In the genomic region with DNA sequence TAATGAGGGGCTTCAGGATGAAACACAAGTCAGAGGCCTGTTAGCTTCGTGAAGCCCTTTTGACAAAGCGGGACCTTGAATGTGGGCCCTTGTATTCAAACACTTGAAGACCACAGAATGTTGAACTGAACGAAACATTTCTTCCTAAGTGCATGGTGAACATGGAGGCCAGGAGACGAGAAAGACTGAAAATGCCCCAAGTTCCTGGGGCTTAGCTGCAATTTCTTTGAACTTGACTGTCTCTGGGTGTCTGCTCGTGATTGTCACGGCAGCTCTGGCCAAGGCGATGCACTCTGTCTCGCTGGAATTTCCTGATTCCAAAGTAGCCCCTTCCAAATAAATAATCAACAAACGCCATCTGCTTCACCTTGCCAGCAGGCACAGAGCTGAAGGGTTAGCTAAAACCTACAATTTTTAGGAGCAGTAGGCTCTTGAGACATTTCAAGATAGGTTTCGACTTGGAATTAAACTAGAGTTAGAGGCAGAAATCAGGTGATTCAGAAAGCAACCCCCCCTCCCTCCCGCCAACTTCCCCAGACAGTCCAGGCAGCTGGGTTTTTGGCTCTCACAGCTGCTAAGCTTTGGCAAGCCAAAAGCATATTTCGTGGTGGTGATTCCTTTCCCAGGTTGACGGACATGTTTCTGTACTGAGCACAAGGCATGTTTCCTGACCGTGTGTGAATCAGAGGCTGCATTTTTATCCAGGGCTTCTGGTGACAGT, we compare ENCODE assay signal across 8 cellular contexts. TPM values are rescaled to one million over a fixed set of nuclear protein-coding genes. Genes with fewer than 3 reads are reported as not detected.
A peak's percentile ranks its signal among the peaks of the same experiment; 100 is the strongest.
DNase-seq lines count a peak whose midpoint lies in the region; ATAC-seq and TF ChIP-seq lines count a peak whose summit lies in the region.

No MANE protein-coding gene starts in this region.

- WGBS in sigmoid colon, 2 donors = 58 to 73% methylated on average over 14 of the region's 14 CpGs

- H3K4me3 ChIP-seq in MG63 (no peak overlapping the region), sigmoid colon (no peak overlapping the region)

- peaks cover 0 to 7% (median 0%) of the 10 kb centered on the region in 3 donors for H3K27me3 Mint-ChIP-seq in CD14-positive monocyte (ENCODE audit: low read depth in 3 of 3)
- no peaks in the 10 kb centered on the region for H3K27me3 Mint-ChIP-seq in activated naive CD8-positive, alpha-beta T cell treated with anti-CD3 and anti-CD28 coated beads for 36 hours

- H3K9me3 ChIP-seq in MG63 (no peaks in the 10 kb centered on the region), sigmoid colon (no peaks in the 10 kb centered on the region)

- peaks cover 4 to 11% of the 10 kb centered on the region in 2 donors for H3K36me3 Mint-ChIP-seq in CD14-positive monocyte
- no peaks in the 10 kb centered on the region for H3K36me3 Mint-ChIP-seq in activated naive CD8-positive, alpha-beta T cell treated with anti-CD3 and anti-CD28 coated beads for 36 hours

- TF ChIP-seq EP300 in sigmoid colon (IDR thresholded peaks at IDR 0.05) = peak in 1 of 4 donors; percentile 70

- peak overlapping the region in 1 of 2 donors; percentile 6 for H3K4me3 Mint-ChIP-seq in CD14-positive monocyte
- peak overlapping the region; percentile 37 for H3K4me3 Mint-ChIP-seq in activated naive CD8-positive, alpha-beta T cell treated with anti-CD3 and anti-CD28 coated beads for 36 hours

- ATAC-seq in left ventricle myocardium superior (peak; percentile 42), GM21619 (IDR thresholded peaks at IDR 0.05; ENCODE audit: unreplicated experiment) (no peak), GM21515 (IDR thresholded peaks at IDR 0.05; ENCODE audit: unreplicated experiment) (no peak), HG02885 (IDR thresholded peaks at IDR 0.05; ENCODE audit: poor library complexity, unreplicated experiment) (no peak)

- H3K27ac ChIP-seq in sigmoid colon = peak overlapping the region; percentile 96 to 100 (median 98)

- TF ChIP-seq CTCF in CD14-positive monocyte (IDR thresholded peaks at IDR 0.05) (no peak), sigmoid colon (IDR thresholded peaks at IDR 0.05) (no peak)

- peak overlapping the region; percentile 70 to 99 (median 96) for H3K27ac Mint-ChIP-seq in CD14-positive monocyte
- peak overlapping the region; percentile 98 for H3K27ac Mint-ChIP-seq in activated naive CD8-positive, alpha-beta T cell treated with anti-CD3 and anti-CD28 coated beads for 36 hours

- H3K9me3 Mint-ChIP-seq in CD14-positive monocyte = peaks cover 0 to 2% (median 0%) of the 10 kb centered on the region in 7 donors
- H3K9me3 Mint-ChIP-seq in activated naive CD8-positive, alpha-beta T cell treated with anti-CD3 and anti-CD28 coated beads for 36 hours = no peaks in the 10 kb centered on the region

- TF ChIP-seq POLR2A in sigmoid colon (IDR thresholded peaks at IDR 0.05) = no peak

- intact Hi-C loops in CD14-positive monocyte (cut with micrococcal nuclease) = loop anchor here in 1 of 2 donors (5.0 kb wide), 2 partner anchors 65 to 85 kb away; no protein-coding TSS in a partner anchor
- intact Hi-C loops in left ventricle myocardium superior (cut with micrococcal nuclease) = no loop called here
- intact Hi-C loops in sigmoid colon (cut with DNase I) = loop anchor here (1.0 to 5.0 kb wide), 3 partner anchors 15 to 85 kb away; a partner anchor contains a TSS

- H3K36me3 ChIP-seq in MG63 (no peaks in the 10 kb centered on the region), sigmoid colon (no peaks in the 10 kb centered on the region)

- DNase-seq in CD14-positive monocyte (ENCODE audit: low spot score) (no peak), MG63 (peak; percentile 84), left ventricle myocardium superior (peak; percentile 63), sigmoid colon (peak; percentile 89)
- no peak for DNase-seq in activated naive CD8-positive, alpha-beta T cell treated with anti-CD3 and anti-CD28 coated beads for 36 hours

- H3K4me1 ChIP-seq in sigmoid colon = peaks cover 0 to 99% (median 96%) of the 10 kb centered on the region in 4 donors

- H3K4me1 Mint-ChIP-seq in CD14-positive monocyte = peaks cover 95% of the 10 kb centered on the region
- peaks cover 90% of the 10 kb centered on the region for H3K4me1 Mint-ChIP-seq in activated naive CD8-positive, alpha-beta T cell treated with anti-CD3 and anti-CD28 coated beads for 36 hours

- no peaks in the 10 kb centered on the region for H3K27me3 ChIP-seq in MG63
- no peaks in the 10 kb centered on the region for H3K27me3 ChIP-seq in sigmoid colon

RNA-seq across cellular contexts. Expression of a gene that starts 13.5 kb away (rescaled TPM):
- polyA plus RNA-seq in CD14-positive monocyte (1 to 10 TPM; 1.4 to 1.9 TPM), sigmoid colon (10 to 100 TPM in 1 of 3 donors, 1 to 10 TPM in 2; 3.0 to 13.8 (median 6.6) TPM)
- 18.1 and 34.9 TPM in 2 replicates for total RNA-seq in MG63 (2014; rRNA removed; shearing (Covaris generic); ENCODE audit: low replicate concordance)
- 10 to 100 TPM; 34.8 to 36.2 TPM for total RNA-seq in activated naive CD8-positive, alpha-beta T cell treated with anti-CD3 and anti-CD28 coated beads for 36 hours
- total RNA-seq in left ventricle myocardium superior (42.8 TPM), sigmoid colon (10 to 100 TPM; 34.7 to 63.1 (median 57.9) TPM)

RNA-seq across cellular contexts. Expression of a gene that starts 56.1 kb away (rescaled TPM):
- polyA plus RNA-seq in CD14-positive monocyte (10 to 100 TPM in 1 of 2 donors, 1 to 10 TPM in 1; 4.4 to 11.2 TPM), sigmoid colon (10 to 100 TPM; 14.8 to 21.0 (median 18.0) TPM)
- total RNA-seq in MG63 (2014; rRNA removed; shearing (Covaris generic); ENCODE audit: low replicate concordance) = 17.1 and 32.1 TPM in 2 replicates
- total RNA-seq in activated naive CD8-positive, alpha-beta T cell treated with anti-CD3 and anti-CD28 coated beads for 36 hours = 10 to 100 TPM; 10.8 to 12.2 TPM
- total RNA-seq in left ventricle myocardium superior (89.7 TPM), sigmoid colon (10 to 100 TPM; 59.7 to 96.1 (median 77.7) TPM)

Comparison
In these comparisons a context has a peak if more than half of its experiments do, and no peak if none do; other contexts are left out.
1. DNase-seq: peak in MG63 (single experiment), left ventricle myocardium superior (single experiment) and sigmoid colon (single experiment); none in CD14-positive monocyte (single experiment) and activated naive CD8-positive, alpha-beta T cell treated with anti-CD3 and anti-CD28 coated beads for 36 hours (single experiment).